Comparison of ENCODE assay signal across 19 cellular contexts in the genomic region with DNA sequence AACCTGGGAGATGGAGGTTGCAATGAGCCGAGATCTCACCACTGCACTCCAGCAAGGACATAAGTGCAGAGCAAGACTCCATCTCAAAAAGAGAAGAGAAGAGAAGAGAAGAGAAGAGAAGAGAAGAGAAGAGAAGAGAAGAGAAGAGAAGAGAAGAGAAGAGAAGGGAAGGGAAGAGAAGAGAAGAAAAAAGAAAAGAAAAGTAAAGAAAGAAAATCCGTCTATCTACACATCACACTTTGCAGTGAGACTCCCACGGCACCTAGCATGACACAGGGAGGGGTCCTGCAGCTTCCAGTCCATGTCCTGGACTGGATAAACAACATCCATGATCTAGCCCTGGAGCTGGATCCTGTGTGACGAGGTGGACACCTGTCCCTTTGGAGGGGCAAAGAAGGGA. TPM values are rescaled to one million over a fixed set of nuclear protein-coding genes. Genes with fewer than 3 reads are reported as not detected.
DNase-seq lines count a peak whose midpoint lies in the region; ATAC-seq, FAIRE-seq and TF ChIP-seq lines count a peak whose summit lies in the region.
"Had no signal": no experiment of that assay in that cellular context is flagged by ENCODE, and none has a peak within 500 bp of the region (broad histone marks: within the 10 kb centered on the region; RNA-seq: fewer than 3 reads in every experiment).

No MANE protein-coding gene starts in this region.

- H3K9me3 ChIP-seq in left ventricle myocardium inferior (replicated peaks) (no peaks in the 10 kb centered on the region), right cardiac atrium (ENCODE audit: control insufficient read depth, low read length) (no peaks in the 10 kb centered on the region), kidney (ENCODE audit: control insufficient read depth in 1 of 2, low read length in 2 of 2) (no peaks in the 10 kb centered on the region), suprapubic skin (no peaks in the 10 kb centered on the region), testis (no peaks in the 10 kb centered on the region)

- DNase-seq in left ventricle myocardium inferior (no peak), right cardiac atrium (no peak), kidney (peak; percentile 48), neural crest cell (ENCODE audit: low read depth, low spot score) (no peak), NCI-H2171 treated with DMSO at 0.1 percent for 48 hours (lab: John Stamatoyannopoulos, UW) (no peak), suprapubic skin (ENCODE audit: low spot score in 2 of 2) (no peak), testis (no peak)
- DNase-seq: ACHN; CD8-positive, alpha-beta T cell; COR-L47; DND-41; GDM1; GOT3; H9 had no signal

- TF ChIP-seq POLR2A in suprapubic skin (IDR thresholded peaks at IDR 0.05): no peak
- TF ChIP-seq POLR2A in testis (IDR thresholded peaks at IDR 0.05): no peak

- ATAC-seq in right cardiac atrium (no peak), GM18858 (IDR thresholded peaks at IDR 0.05; ENCODE audit: unreplicated experiment) (no peak)
- ATAC-seq: CD8-positive, alpha-beta T cell had no signal

- no peak overlapping the region for H3K27ac Mint-ChIP-seq in neural crest cell (ENCODE audit: unreplicated experiment)
- H3K27ac Mint-ChIP-seq: H9 had no signal

- no peak for FAIRE-seq in kidney (lab: Jason Lieb, UNC)
- FAIRE-seq: D721Med, GM12892, GM19239 had no signal

- H3K36me3 Mint-ChIP-seq in neural crest cell (ENCODE audit: low read depth): no peaks in the 10 kb centered on the region

- no peaks in the 10 kb centered on the region for H3K36me3 ChIP-seq in left ventricle myocardium inferior
- H3K36me3 ChIP-seq in kidney (ENCODE audit: control insufficient read depth in 1 of 2, insufficient read depth in 2 of 2, low read length in 2 of 2): no peaks in the 10 kb centered on the region
- H3K36me3 ChIP-seq in suprapubic skin: no peaks in the 10 kb centered on the region
- H3K36me3 ChIP-seq in testis (ENCODE audit: low read depth, missing control alignments): no peaks in the 10 kb centered on the region

- peak overlapping the region; percentile 95 for H3K27ac ChIP-seq in left ventricle myocardium inferior (replicated peaks)
- no peak overlapping the region for H3K27ac ChIP-seq in right cardiac atrium (ENCODE audit: low read length)
- no peak overlapping the region for H3K27ac ChIP-seq in kidney (ENCODE audit: low read depth in 2 of 2, low read length in 2 of 2)
- H3K27ac ChIP-seq in suprapubic skin: no peak overlapping the region
- H3K27ac ChIP-seq in testis: no peak overlapping the region
- H3K27ac ChIP-seq: C4-2B had no signal

- intact Hi-C loops in left ventricle myocardium inferior (cut with micrococcal nuclease): no loop called here
- intact Hi-C loops in right cardiac atrium (cut with DNase I): loop anchor here in 2 of 4 donors (10.0 kb wide), 2 partner anchors 88 to 108 kb away; partner anchors contain the start of gene CDPF1 (in 1 of the 2)
- intact Hi-C loops in kidney (cut with DNase I): no loop called here
- intact Hi-C loops in testis (cut with DNase I; ENCODE audit: low total_unique reads): no loop called here

- peaks cover 43% of the 10 kb centered on the region for H3K27me3 Mint-ChIP-seq in neural crest cell (ENCODE audit: low read depth)

- H3K4me3 Mint-ChIP-seq in neural crest cell: peak overlapping the region; percentile 72
- H3K4me3 Mint-ChIP-seq: CD8-positive, alpha-beta T cell; H9 had no signal

- H3K4me1 ChIP-seq in left ventricle myocardium inferior: peaks cover 41% of the 10 kb centered on the region
- peaks cover 3% of the 10 kb centered on the region for H3K4me1 ChIP-seq in right cardiac atrium (ENCODE audit: control insufficient read depth, insufficient read depth, low read length)
- peaks cover 25 to 26% of the 10 kb centered on the region in 2 donors for H3K4me1 ChIP-seq in kidney (ENCODE audit: control insufficient read depth in 1 of 2, insufficient read depth in 1 of 2, low read depth in 1 of 2, low read length in 2 of 2)
- H3K4me1 ChIP-seq in suprapubic skin: peaks cover 45% of the 10 kb centered on the region
- H3K4me1 ChIP-seq in testis: peaks cover 6% of the 10 kb centered on the region

- H3K4me1 Mint-ChIP-seq in neural crest cell: peaks cover 8% of the 10 kb centered on the region

- H3K27me3 ChIP-seq in left ventricle myocardium inferior (ENCODE audit: low read depth) (no peaks in the 10 kb centered on the region), right cardiac atrium (ENCODE audit: control insufficient read depth, insufficient read depth) (no peaks in the 10 kb centered on the region), suprapubic skin (no peaks in the 10 kb centered on the region), testis (no peaks in the 10 kb centered on the region)

- TF ChIP-seq CTCF in left ventricle myocardium inferior (IDR thresholded peaks at IDR 0.05; ENCODE audit: borderline replicate concordance): no peak
- no peak for TF ChIP-seq CTCF in kidney (IDR thresholded peaks at IDR 0.05; ENCODE audit: borderline replicate concordance, extremely low read depth, insufficient read depth)
- no peak for TF ChIP-seq CTCF in neural crest cell (conservative IDR thresholded peaks at IDR 0.05)
- no peak for TF ChIP-seq CTCF in suprapubic skin (IDR thresholded peaks at IDR 0.05)
- TF ChIP-seq CTCF in testis (IDR thresholded peaks at IDR 0.05): no peak

- no peak for TF ChIP-seq EP300 in suprapubic skin (IDR thresholded peaks at IDR 0.05)

- WGBS in right cardiac atrium: 85% methylated on average over 4 of the region's 4 CpGs
- WGBS in suprapubic skin: 92% methylated on average over 4 of the region's 4 CpGs
- 96 to 100% methylated on average over 4 of the region's 4 CpGs for WGBS in testis, 2 donors

- no peak overlapping the region for H3K9ac ChIP-seq in kidney (ENCODE audit: low read length in 2 of 2)

- H3K9me3 Mint-ChIP-seq in neural crest cell: no peaks in the 10 kb centered on the region
- H3K9me3 Mint-ChIP-seq: CD8-positive, alpha-beta T cell; H9 had no signal

- no peak overlapping the region for H3K4me3 ChIP-seq in left ventricle myocardium inferior
- H3K4me3 ChIP-seq in right cardiac atrium (ENCODE audit: low read length): no peak overlapping the region
- H3K4me3 ChIP-seq in kidney (ENCODE audit: low read length in 2 of 2): no peak overlapping the region
- H3K4me3 ChIP-seq in suprapubic skin: no peak overlapping the region
- no peak overlapping the region for H3K4me3 ChIP-seq in testis

RNA-seq across cellular contexts. Expression of gene PPARA, which starts 4.0 kb away (rescaled TPM):
- total RNA-seq in left ventricle myocardium inferior (101 TPM), right cardiac atrium (10 to 100 TPM; 63.6 to 85.2 (median 72.7) TPM), kidney (36.8 TPM), neural crest cell (15.6 and 18.1 TPM in 2 replicates), suprapubic skin (10 to 100 TPM; 18.7 to 53.8 (median 32.0) TPM), testis (10 to 100 TPM; 18.1 to 19.9 TPM)
- polyA plus RNA-seq in right cardiac atrium (22.9 TPM), kidney (ENCODE audit: insufficient read depth, low read depth, low replicate concordance) (15.8 TPM), testis (ENCODE audit: insufficient read depth, low read depth, low replicate concordance) (4.8 TPM)
